In the genomic region with DNA sequence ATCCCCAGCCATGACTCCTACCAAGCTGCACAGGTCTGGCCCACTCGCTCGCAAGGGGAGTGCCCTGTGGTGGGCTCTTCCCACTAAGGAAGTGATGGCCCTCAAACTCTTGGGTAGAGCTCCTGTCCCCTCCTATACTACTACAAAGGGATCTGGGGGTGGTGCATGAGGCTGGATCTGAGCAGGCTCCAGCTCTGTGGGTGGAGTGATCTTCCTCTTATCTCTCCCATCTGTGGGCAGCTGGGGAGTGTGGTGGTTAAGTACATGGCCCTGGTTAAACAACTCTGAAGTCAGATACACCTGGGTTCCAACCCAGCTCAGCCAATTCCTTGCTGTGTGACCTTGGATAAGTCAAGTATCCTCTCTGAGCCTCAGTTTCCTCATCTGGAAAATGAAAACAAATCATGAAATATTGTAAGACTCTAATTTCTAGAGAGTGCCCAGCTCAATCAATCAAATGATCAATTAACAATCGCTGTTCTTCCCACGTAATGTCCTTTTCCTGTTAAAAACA, we compare ENCODE assay signal across 2 cellular contexts.
TF ChIP-seq lines count a peak whose summit lies in the region.

No MANE protein-coding gene starts in this region.

TF ChIP-seq in H1, 55 proteins besides CTCF, POLR2A, EP300 and RAD21:
- TF ChIP-seq, protein P1, sequence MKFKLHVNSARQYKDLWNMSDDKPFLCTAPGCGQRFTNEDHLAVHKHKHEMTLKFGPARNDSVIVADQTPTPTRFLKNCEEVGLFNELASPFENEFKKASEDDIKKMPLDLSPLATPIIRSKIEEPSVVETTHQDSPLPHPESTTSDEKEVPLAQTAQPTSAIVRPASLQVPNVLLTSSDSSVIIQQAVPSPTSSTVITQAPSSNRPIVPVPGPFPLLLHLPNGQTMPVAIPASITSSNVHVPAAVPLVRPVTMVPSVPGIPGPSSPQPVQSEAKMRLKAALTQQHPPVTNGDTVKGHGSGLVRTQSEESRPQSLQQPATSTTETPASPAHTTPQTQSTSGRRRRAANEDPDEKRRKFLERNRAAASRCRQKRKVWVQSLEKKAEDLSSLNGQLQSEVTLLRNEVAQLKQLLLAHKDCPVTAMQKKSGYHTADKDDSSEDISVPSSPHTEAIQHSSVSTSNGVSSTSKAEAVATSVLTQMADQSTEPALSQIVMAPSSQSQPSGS (IDR thresholded peaks at IDR 0.05; ENCODE audit: low read length), result no peak

TF ChIP-seq in HEK293T, 16 proteins besides CTCF, POLR2A, EP300 and RAD21:
- TF ChIP-seq CTBP1 (IDR thresholded peaks at IDR 0.05; ENCODE audit: borderline replicate concordance) (no peak), LEF1 (IDR thresholded peaks at IDR 0.05; ENCODE audit: borderline replicate concordance) (no peak), SP1 (IDR thresholded peaks at IDR 0.05) (no peak), FOXM1 (IDR thresholded peaks at IDR 0.05; ENCODE audit: borderline replicate concordance) (no peak), TARDBP (IDR thresholded peaks at IDR 0.05) (no peak), ELF4 (IDR thresholded peaks at IDR 0.05) (no peak), NFRKB (IDR thresholded peaks at IDR 0.05) (no peak), HDGF (IDR thresholded peaks at IDR 0.05; ENCODE audit: borderline replicate concordance) (no peak), L3MBTL2 (conservative IDR thresholded peaks at IDR 0.05) (no peak), FOXK2 (IDR thresholded peaks at IDR 0.05) (no peak), FOXA1 (IDR thresholded peaks at IDR 0.05) (no peak), ZNF384 (IDR thresholded peaks at IDR 0.05) (no peak), BHLHE40 (IDR thresholded peaks at IDR 0.05; ENCODE audit: borderline replicate concordance) (no peak), ARNT (IDR thresholded peaks at IDR 0.05) (no peak), SUZ12 (IDR thresholded peaks at IDR 0.05) (no peak)
- TF ChIP-seq, protein P2, sequence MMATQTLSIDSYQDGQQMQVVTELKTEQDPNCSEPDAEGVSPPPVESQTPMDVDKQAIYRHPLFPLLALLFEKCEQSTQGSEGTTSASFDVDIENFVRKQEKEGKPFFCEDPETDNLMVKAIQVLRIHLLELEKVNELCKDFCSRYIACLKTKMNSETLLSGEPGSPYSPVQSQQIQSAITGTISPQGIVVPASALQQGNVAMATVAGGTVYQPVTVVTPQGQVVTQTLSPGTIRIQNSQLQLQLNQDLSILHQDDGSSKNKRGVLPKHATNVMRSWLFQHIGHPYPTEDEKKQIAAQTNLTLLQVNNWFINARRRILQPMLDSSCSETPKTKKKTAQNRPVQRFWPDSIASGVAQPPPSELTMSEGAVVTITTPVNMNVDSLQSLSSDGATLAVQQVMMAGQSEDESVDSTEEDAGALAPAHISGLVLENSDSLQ (IDR thresholded peaks at IDR 0.05), result no peak
